ENCODE assay signal across 18 cellular contexts in the genomic region with DNA sequence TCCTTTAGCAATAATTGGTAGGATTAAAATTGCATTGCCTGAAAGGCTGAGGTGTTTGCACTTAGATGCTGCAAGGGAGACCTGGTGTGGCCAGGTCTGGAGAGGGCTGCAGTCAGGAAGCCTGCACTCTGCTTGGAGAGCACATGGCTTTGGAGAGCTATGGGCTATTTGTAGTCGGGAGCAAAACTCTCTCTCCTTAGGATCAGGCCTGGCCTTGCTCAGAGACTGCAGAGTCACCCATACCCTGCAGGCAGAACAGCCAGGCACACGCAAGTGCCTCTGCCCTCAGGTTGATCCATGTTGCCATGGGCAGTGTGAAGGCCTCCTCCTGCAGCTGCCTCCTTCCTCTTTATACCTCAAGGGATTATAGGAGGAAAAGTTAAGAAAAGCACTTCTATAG. TPM values are rescaled to one million over a fixed set of nuclear protein-coding genes. Genes with fewer than 3 reads are reported as not detected.
DNase-seq lines count a peak whose midpoint lies in the region; ATAC-seq and TF ChIP-seq lines count a peak whose summit lies in the region.
"Had no signal": no experiment of that assay in that cellular context is flagged by ENCODE, and none has a peak within 500 bp of the region (broad histone marks: within the 10 kb centered on the region; RNA-seq: fewer than 3 reads in every experiment).

No MANE protein-coding gene starts in this region.

- DNase-seq in D341Med (ENCODE audit: low spot score) = peak; percentile 44
- DNase-seq in RWPE1 (ENCODE audit: low spot score) = no peak
- no peak for DNase-seq in left ventricle myocardium inferior
- peak; percentile 49 for DNase-seq in posterior vena cava (ENCODE audit: low spot score)
- no peak for DNase-seq in NCI-H1092 treated with DMSO at 0.1 percent for 48 hours (lab: John Stamatoyannopoulos, UW)
- no peak for DNase-seq in chondrocyte (ENCODE audit: low spot score)
- no peak for DNase-seq in DMS 273 (lab: John Stamatoyannopoulos, UW; ENCODE audit: unreplicated experiment)
- DNase-seq: CD4-positive, alpha-beta T cell; DND-41; GOT3; KBM-7; NCI-H1092; NCI-H187; NCI-H446 treated with DMSO at 0.1 percent for 48 hours; NCI-H82 had no signal

- peaks cover 9% of the 10 kb centered on the region for H3K4me1 Mint-ChIP-seq in chondrocyte (ENCODE audit: low read depth)

- peaks cover 76% of the 10 kb centered on the region for H3K36me3 ChIP-seq in left ventricle myocardium inferior

- CTCF ChIA-PET in RWPE1 (lab: Yijun Ruan, JAX) = no interaction called here

- H3K36me3 Mint-ChIP-seq in chondrocyte (ENCODE audit: low read depth) = peaks cover 6% of the 10 kb centered on the region

- H3K27ac ChIP-seq in RWPE1 (peak overlapping the region; percentile 56), left ventricle myocardium inferior (replicated peaks) (peak overlapping the region; percentile 54)
- H3K27ac ChIP-seq: Peyer's patch had no signal

- no peak for TF ChIP-seq CTCF in RWPE1 (conservative IDR thresholded peaks at IDR 0.05; ENCODE audit: low read depth)
- TF ChIP-seq CTCF in left ventricle myocardium inferior (IDR thresholded peaks at IDR 0.05; ENCODE audit: borderline replicate concordance) = no peak
- no peak for TF ChIP-seq CTCF in chondrocyte (IDR thresholded peaks at IDR 0.05)

- no peak for ATAC-seq in HG02970 (IDR thresholded peaks at IDR 0.05; ENCODE audit: low FRiP score, unreplicated experiment)

- no peaks in the 10 kb centered on the region for H3K27me3 Mint-ChIP-seq in chondrocyte (ENCODE audit: low read depth)
- H3K27me3 Mint-ChIP-seq: B cell; CD4-positive, alpha-beta T cell had no signal

- H3K27me3 ChIP-seq in left ventricle myocardium inferior (ENCODE audit: low read depth) = no peaks in the 10 kb centered on the region
- H3K27me3 ChIP-seq: Peyer's patch had no signal

- intact Hi-C loops in left ventricle myocardium inferior (cut with micrococcal nuclease) = loop anchor here (5.0 kb wide), 1 partner anchor 51 kb away; no protein-coding TSS in a partner anchor
- intact Hi-C loops in posterior vena cava (cut with DNase I) = no loop called here

- H3K27ac Mint-ChIP-seq in chondrocyte (ENCODE audit: unreplicated experiment) = no peak overlapping the region
- H3K27ac Mint-ChIP-seq: B cell; CD4-positive, alpha-beta T cell had no signal

- POLR2A ChIA-PET in RWPE1 (lab: Yijun Ruan, JAX; ENCODE audit: low non-redundant PET) = no interaction called here

- H3K9me3 ChIP-seq in left ventricle myocardium inferior (replicated peaks) = no peaks in the 10 kb centered on the region
- H3K9me3 ChIP-seq: Peyer's patch had no signal

- no peak overlapping the region for H3K4me3 Mint-ChIP-seq in chondrocyte (ENCODE audit: unreplicated experiment)
- H3K4me3 Mint-ChIP-seq: B cell; CD4-positive, alpha-beta T cell had no signal

- H3K9me3 Mint-ChIP-seq in chondrocyte (ENCODE audit: low read depth) = no peaks in the 10 kb centered on the region
- H3K9me3 Mint-ChIP-seq: CD4-positive, alpha-beta T cell had no signal

- no peak overlapping the region for H3K4me3 ChIP-seq in left ventricle myocardium inferior
- H3K4me3 ChIP-seq: Peyer's patch had no signal

- H3K4me1 ChIP-seq in left ventricle myocardium inferior = peaks cover 41% of the 10 kb centered on the region
- H3K4me1 ChIP-seq: Peyer's patch had no signal

RNA-seq across cellular contexts. Expression of a gene that starts 26.8 kb away (rescaled TPM):
- 661 TPM for total RNA-seq in left ventricle myocardium inferior
- 100 to 1,000 TPM; 354 to 709 TPM for total RNA-seq in posterior vena cava
- total RNA-seq in chondrocyte = 81.0 to 141 TPM (median 139 TPM) in 3 replicates

RNA-seq across cellular contexts. Expression of a gene that starts 33.1 kb away (rescaled TPM):
- 5.9 TPM for total RNA-seq in left ventricle myocardium inferior
- total RNA-seq in posterior vena cava = 10 to 100 TPM; 16.2 to 18.0 TPM
- total RNA-seq in chondrocyte = 9.9 to 10.3 TPM (median 10.0 TPM) in 3 replicates

Comparison
In these comparisons a context has a peak if more than half of its experiments do, and no peak if none do; other contexts are left out.
1. DNase-seq: peak in D341Med (single experiment) and posterior vena cava (single experiment); none in RWPE1 (single experiment), left ventricle myocardium inferior (single experiment), NCI-H1092 treated with DMSO at 0.1 percent for 48 hours (single experiment), chondrocyte (single experiment) and DMS 273 (single experiment).